ENCODE assay signal across 1 cellular context in the genomic region with DNA sequence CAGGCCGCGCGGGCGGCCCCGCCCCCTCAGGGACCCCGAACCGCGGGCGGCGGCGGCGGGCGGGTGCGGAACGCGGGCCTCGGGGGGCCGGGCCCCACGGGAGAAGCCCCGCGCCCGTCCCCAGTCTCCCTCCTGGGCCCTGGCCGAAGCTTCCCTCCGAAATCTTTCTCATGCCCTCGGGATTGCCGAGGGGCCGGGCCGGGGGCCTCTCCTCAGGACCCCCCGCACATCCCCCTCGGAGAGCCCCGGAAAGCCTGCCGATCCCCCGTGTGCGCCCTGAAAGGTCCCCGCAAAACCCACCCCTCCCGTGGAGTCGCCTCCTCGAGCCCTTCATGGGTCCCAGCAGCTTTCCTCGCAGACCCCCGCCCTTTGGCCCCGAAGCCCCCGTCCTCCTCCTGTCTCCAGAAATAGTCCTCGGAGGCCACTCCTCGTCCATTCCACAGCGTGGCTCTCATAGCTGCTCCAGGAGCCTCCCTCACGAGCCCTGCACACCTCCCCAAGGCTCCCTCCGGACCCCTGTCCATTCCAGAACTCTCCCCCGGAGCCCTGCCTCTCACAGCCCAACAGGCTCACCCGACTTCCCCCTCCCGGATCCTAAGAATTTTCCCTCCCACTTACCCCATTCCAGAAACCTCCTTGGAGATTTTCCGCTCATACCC.
A peak's percentile ranks its signal among the peaks of the same experiment; 100 is the strongest.
TF ChIP-seq lines count a peak whose summit lies in the region.

No MANE protein-coding gene starts in this region.

TF ChIP-seq in K562, 482 proteins besides CTCF, POLR2A, EP300 and RAD21:
- TF ChIP-seq, protein P1, sequence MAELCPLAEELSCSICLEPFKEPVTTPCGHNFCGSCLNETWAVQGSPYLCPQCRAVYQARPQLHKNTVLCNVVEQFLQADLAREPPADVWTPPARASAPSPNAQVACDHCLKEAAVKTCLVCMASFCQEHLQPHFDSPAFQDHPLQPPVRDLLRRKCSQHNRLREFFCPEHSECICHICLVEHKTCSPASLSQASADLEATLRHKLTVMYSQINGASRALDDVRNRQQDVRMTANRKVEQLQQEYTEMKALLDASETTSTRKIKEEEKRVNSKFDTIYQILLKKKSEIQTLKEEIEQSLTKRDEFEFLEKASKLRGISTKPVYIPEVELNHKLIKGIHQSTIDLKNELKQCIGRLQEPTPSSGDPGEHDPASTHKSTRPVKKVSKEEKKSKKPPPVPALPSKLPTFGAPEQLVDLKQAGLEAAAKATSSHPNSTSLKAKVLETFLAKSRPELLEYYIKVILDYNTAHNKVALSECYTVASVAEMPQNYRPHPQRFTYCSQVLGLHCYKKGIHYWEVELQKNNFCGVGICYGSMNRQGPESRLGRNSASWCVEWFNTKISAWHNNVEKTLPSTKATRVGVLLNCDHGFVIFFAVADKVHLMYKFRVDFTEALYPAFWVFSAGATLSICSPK (IDR thresholded peaks at IDR 0.05; ENCODE audit: borderline replicate concordance), result no peak
- TF ChIP-seq ZNF134 (CRISPR knock-in tag; conservative IDR thresholded peaks at IDR 0.05), result no peak
- peak; percentile 67; the same call in 1 of the 2 replicates for TF ChIP-seq ZBTB7A (IDR thresholded peaks at IDR 0.05; ENCODE audit: borderline replicate concordance, control insufficient read depth, low read depth, low read length)
- TF ChIP-seq, protein P2, sequence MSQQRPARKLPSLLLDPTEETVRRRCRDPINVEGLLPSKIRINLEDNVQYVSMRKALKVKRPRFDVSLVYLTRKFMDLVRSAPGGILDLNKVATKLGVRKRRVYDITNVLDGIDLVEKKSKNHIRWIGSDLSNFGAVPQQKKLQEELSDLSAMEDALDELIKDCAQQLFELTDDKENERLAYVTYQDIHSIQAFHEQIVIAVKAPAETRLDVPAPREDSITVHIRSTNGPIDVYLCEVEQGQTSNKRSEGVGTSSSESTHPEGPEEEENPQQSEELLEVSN (IDR thresholded peaks at IDR 0.05; ENCODE audit: borderline replicate concordance in 1 of 2, extremely low read depth in 1 of 2, insufficient read depth in 1 of 2, insufficient read length in 1 of 2, low read depth in 1 of 2, low read length in 1 of 2, poor library complexity in 1 of 2, severe bottlenecking in 1 of 2), result peak in 1 of 2 experiments; percentile 15
- no peak for TF ChIP-seq KAT8 (IDR thresholded peaks at IDR 0.05; ENCODE audit: low read depth)
- no peak for TF ChIP-seq ATF1 (CRISPR knock-in tag; IDR thresholded peaks at IDR 0.05)
- no peak for TF ChIP-seq ATF1 (tag; IDR thresholded peaks at IDR 0.05)
- TF ChIP-seq, protein P3, sequence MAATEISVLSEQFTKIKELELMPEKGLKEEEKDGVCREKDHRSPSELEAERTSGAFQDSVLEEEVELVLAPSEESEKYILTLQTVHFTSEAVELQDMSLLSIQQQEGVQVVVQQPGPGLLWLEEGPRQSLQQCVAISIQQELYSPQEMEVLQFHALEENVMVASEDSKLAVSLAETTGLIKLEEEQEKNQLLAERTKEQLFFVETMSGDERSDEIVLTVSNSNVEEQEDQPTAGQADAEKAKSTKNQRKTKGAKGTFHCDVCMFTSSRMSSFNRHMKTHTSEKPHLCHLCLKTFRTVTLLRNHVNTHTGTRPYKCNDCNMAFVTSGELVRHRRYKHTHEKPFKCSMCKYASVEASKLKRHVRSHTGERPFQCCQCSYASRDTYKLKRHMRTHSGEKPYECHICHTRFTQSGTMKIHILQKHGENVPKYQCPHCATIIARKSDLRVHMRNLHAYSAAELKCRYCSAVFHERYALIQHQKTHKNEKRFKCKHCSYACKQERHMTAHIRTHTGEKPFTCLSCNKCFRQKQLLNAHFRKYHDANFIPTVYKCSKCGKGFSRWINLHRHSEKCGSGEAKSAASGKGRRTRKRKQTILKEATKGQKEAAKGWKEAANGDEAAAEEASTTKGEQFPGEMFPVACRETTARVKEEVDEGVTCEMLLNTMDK (IDR thresholded peaks at IDR 0.05; ENCODE audit: borderline replicate concordance, insufficient read depth, low read depth, low read length, poor library complexity, severe bottlenecking), result no peak
- peak; percentile 61 for TF ChIP-seq CHD1 (IDR thresholded peaks at IDR 0.05; ENCODE audit: low read length)
- TF ChIP-seq TSC22D4 (tag; IDR thresholded peaks at IDR 0.05), result no peak
- TF ChIP-seq SMARCE1 (IDR thresholded peaks at IDR 0.05), result 0 out of 2 replicates have a peak, but pooled peaks have one; percentile 8
- TF ChIP-seq ZNF347 (CRISPR knock-in tag; IDR thresholded peaks at IDR 0.05; ENCODE audit: low read depth), result no peak
- no peak for TF ChIP-seq CHD2 (IDR thresholded peaks at IDR 0.05; ENCODE audit: low read depth, low read length)
